Comparison of ENCODE assay signal across 13 cellular contexts in the genomic region with DNA sequence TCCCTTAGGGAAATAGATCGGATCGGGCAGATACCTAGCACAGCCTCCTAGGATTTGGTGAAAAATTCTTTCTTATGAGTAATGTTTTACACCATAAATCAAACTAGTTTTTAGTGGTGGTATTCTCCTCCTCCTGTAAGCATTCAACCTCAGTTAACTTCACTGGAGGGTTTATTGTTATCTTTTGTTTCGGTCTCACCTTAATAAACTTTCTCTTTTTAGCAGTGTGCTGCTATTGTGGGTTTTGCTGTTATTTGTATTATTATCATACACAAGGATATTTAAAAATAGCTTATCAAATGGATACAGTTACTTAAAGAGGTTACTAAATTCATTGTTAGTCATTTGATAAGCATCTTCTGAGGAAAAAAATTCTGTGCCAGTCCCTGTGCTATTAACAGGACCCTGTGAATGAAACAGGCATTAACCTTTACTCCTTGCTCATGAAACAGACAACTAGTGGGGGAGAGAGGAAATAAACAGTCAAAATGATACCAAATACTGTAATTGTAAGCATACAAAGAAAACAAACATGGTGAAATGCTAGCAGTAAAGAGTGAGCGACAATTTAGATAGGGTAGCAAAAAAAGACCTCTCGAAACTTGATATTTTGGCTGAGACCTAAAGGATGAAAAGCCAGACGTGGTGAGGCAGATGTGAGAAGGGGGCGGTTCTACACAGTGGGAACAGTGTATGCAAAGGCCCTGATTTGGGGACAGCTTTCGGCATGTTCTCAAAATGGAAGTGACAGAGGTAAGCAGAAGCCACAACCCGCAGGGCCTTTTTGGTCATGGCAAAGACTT.
A peak's percentile ranks its signal among the peaks of the same experiment; 100 is the strongest.
DNase-seq lines count a peak whose midpoint lies in the region; ATAC-seq and TF ChIP-seq lines count a peak whose summit lies in the region.
"Had no signal": no experiment of that assay in that cellular context is flagged by ENCODE, and none has a peak within 500 bp of the region (broad histone marks: within the 10 kb centered on the region; RNA-seq: fewer than 3 reads in every experiment).

No MANE protein-coding gene starts in this region.

- no peak overlapping the region for H3K9ac ChIP-seq in OCI-LY3 (ENCODE audit: low read length)

- no peaks in the 10 kb centered on the region for H3K36me3 ChIP-seq in OCI-LY3 (replicated peaks; ENCODE audit: low read depth, low read length)

- H3K27ac ChIP-seq in OCI-LY3 (ENCODE audit: low read length) (peak overlapping the region; percentile 45), coronary artery (no peak overlapping the region)

- no peaks in the 10 kb centered on the region for H3K9me3 ChIP-seq in OCI-LY3 (ENCODE audit: insufficient read depth, low read length)

- peaks cover 27% of the 10 kb centered on the region for H3K4me1 ChIP-seq in OCI-LY3 (ENCODE audit: low read length)

- H3K4me2 ChIP-seq in OCI-LY3 (ENCODE audit: low read length), result peak overlapping the region; percentile 51

- H3K27me3 ChIP-seq in OCI-LY3 (ENCODE audit: low read depth, low read length), result no peaks in the 10 kb centered on the region

- TF ChIP-seq CTCF in OCI-LY3 (IDR thresholded peaks at IDR 0.05; ENCODE audit: low read depth, low read length) (no peak), coronary artery (IDR thresholded peaks at IDR 0.05) (no peak)

- DNase-seq in SHP77 treated with DMSO at 0.1 percent for 48 hours (lab: John Stamatoyannopoulos, UW), result no peak
- DNase-seq in NCI-H187 (lab: John Stamatoyannopoulos, UW), result no peak
- DNase-seq in coronary artery (ENCODE audit: low spot score), result no peak
- DNase-seq in Kasumi-1 (lab: John Stamatoyannopoulos, UW), result no peak
- DNase-seq: activated CD4-positive, alpha-beta T cell treated with anti-CD3 and anti-CD28 coated beads, Interleukin-2, amount 50 U/mL, for 48 hours; activated naive CD8-positive, alpha-beta T cell treated with anti-CD3 and anti-CD28 coated beads, Interleukin-2, amount 10 ng/mL, durations not matched to agents 7 days and 5 days; KBM-7; NCI-H774; right cardiac atrium had no signal

- H3K4me3 ChIP-seq in OCI-LY3 (ENCODE audit: low read length) (peak overlapping the region; percentile 54), coronary artery (no peak overlapping the region)

- H4K20me1 ChIP-seq in OCI-LY3 (ENCODE audit: insufficient read depth, low read length), result peaks cover 97% of the 10 kb centered on the region

- no peak overlapping the region for H2AFZ ChIP-seq in OCI-LY3 (ENCODE audit: low read depth, low read length)

- ATAC-seq in GM18867 (IDR thresholded peaks at IDR 0.05; ENCODE audit: unreplicated experiment) (peak; percentile 98), GM21526 (IDR thresholded peaks at IDR 0.05; ENCODE audit: low FRiP score, unreplicated experiment) (peak; percentile 99), HG03060 (IDR thresholded peaks at IDR 0.05; ENCODE audit: low read depth, unreplicated experiment) (peak; percentile 79)
- ATAC-seq: right cardiac atrium had no signal

- H3K79me2 ChIP-seq in OCI-LY3 (ENCODE audit: low read length), result peaks cover 89% of the 10 kb centered on the region
